ENCODE assay signal across 17 cellular contexts in the genomic region with DNA sequence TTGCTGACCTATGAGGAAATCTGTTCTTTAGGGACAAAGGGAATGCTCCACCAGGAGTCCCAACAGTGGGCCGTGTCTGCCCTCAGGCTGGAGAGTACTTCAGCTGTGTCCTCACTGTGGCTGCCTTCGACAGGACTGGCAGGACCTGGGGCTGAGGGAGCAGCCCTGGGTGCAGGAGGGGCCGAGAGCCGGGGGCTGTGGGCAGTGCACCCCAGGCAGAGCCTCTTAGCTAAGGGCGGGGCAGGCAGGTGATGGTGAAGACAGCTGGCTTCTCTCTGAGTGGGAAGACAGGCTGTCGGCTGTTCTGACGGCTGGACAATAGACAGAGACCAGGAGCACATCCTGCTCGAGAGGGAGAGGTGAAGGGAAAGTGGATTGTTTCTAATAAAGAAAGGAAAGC.
DNase-seq lines count a peak whose midpoint lies in the region; TF ChIP-seq lines count a peak whose summit lies in the region.
"Had no signal": no experiment of that assay in that cellular context is flagged by ENCODE, and none has a peak within 500 bp of the region (broad histone marks: within the 10 kb centered on the region; RNA-seq: fewer than 3 reads in every experiment).

No MANE protein-coding gene starts in this region.

- H3K4me3 ChIP-seq in rectal smooth muscle tissue (ENCODE audit: low read length) (no peak overlapping the region), HAP-1 (no peak overlapping the region)
- H3K4me3 ChIP-seq: GM23338, suprapubic skin had no signal

- DNase-seq in DMS53 (lab: John Stamatoyannopoulos, UW) (peak; percentile 64), DMS53 treated with DMSO at 0.1 percent for 48 hours (lab: John Stamatoyannopoulos, UW; ENCODE audit: unreplicated experiment) (no peak), NCI-H345 (lab: John Stamatoyannopoulos, UW) (peak; percentile 61), endothelial cell (ENCODE audit: low spot score) (no peak), HAP-1 (ENCODE audit: low spot score in 2 of 2) (no peak), NCI-H1694 (lab: John Stamatoyannopoulos, UW) (no peak), NK-92 (lab: John Stamatoyannopoulos, UW; ENCODE audit: unreplicated experiment) (no peak)
- DNase-seq: activated CD4-positive, alpha-beta T cell treated with anti-CD3 and anti-CD28 coated beads for 48 hours; foreskin keratinocyte; NK-92 treated with Interleukin-12 subunit alpha and Interleukin-12 subunit beta, amount 100 ng/mL, for 24 hours; stimulated activated CD4-positive, alpha-beta T cell treated with anti-CD3 and anti-CD28 coated beads, Interleukin-4, amount 100 ng/mL, for 4 hours had no signal

- peaks cover 16% of the 10 kb centered on the region for H3K27me3 Mint-ChIP-seq in endothelial cell (ENCODE audit: unreplicated experiment)
- H3K27me3 Mint-ChIP-seq: activated naive CD4-positive, alpha-beta T cell treated with anti-CD3 and anti-CD28 coated beads, Interleukin-2, amount 50 U/mL, for 24 hours had no signal

- H3K4me1 Mint-ChIP-seq in endothelial cell (ENCODE audit: unreplicated experiment) = peaks cover 30% of the 10 kb centered on the region

- H3K27me3 ChIP-seq in rectal smooth muscle tissue (ENCODE audit: control insufficient read depth, insufficient read depth, low read length) (no peaks in the 10 kb centered on the region), HAP-1 (ENCODE audit: low read depth) (no peaks in the 10 kb centered on the region)
- H3K27me3 ChIP-seq: foreskin keratinocyte, suprapubic skin had no signal

- no peaks in the 10 kb centered on the region for H3K9me3 Mint-ChIP-seq in endothelial cell (ENCODE audit: unreplicated experiment)
- H3K9me3 Mint-ChIP-seq: activated naive CD4-positive, alpha-beta T cell treated with anti-CD3 and anti-CD28 coated beads, Interleukin-2, amount 50 U/mL, for 24 hours; GM23338 had no signal

- H3K4me3 Mint-ChIP-seq in endothelial cell (ENCODE audit: unreplicated experiment) = no peak overlapping the region
- H3K4me3 Mint-ChIP-seq: activated naive CD4-positive, alpha-beta T cell treated with anti-CD3 and anti-CD28 coated beads, Interleukin-2, amount 50 U/mL, for 24 hours; GM23338 had no signal

- H3K9ac ChIP-seq in rectal smooth muscle tissue (ENCODE audit: low read length) = no peak overlapping the region
- H3K9ac ChIP-seq: parathyroid adenoma had no signal

- H3K36me3 ChIP-seq in rectal smooth muscle tissue (ENCODE audit: control insufficient read depth, insufficient read depth, low read length) (peaks cover 19% of the 10 kb centered on the region), HAP-1 (replicated peaks) (no peaks in the 10 kb centered on the region; the same call in 1 of the 2 replicates)

- H3K27ac ChIP-seq in rectal smooth muscle tissue (ENCODE audit: low read depth, low read length) = peak overlapping the region; percentile 55
- H3K27ac ChIP-seq: 22Rv1, foreskin keratinocyte, parathyroid adenoma, suprapubic skin had no signal

- H3K36me3 Mint-ChIP-seq in endothelial cell (ENCODE audit: low read depth, unreplicated experiment) = peaks cover 46% of the 10 kb centered on the region

- peaks cover 39% of the 10 kb centered on the region for H3K4me1 ChIP-seq in rectal smooth muscle tissue (ENCODE audit: control insufficient read depth, insufficient read depth, low read length)
- no peaks in the 10 kb centered on the region for H3K4me1 ChIP-seq in HAP-1
- H3K4me1 ChIP-seq: parathyroid adenoma had no signal

- in situ Hi-C loops in HAP-1 (cut with MboI; ENCODE audit: low sequenced_read_pairs) = no loop called here

- H3K9me3 ChIP-seq in HAP-1 = no peaks in the 10 kb centered on the region
- H3K9me3 ChIP-seq: suprapubic skin had no signal

- no peak for TF ChIP-seq CTCF in endothelial cell (IDR thresholded peaks at IDR 0.05; ENCODE audit: unreplicated experiment)

- H3K27ac Mint-ChIP-seq in endothelial cell (ENCODE audit: unreplicated experiment) = peak overlapping the region; percentile 80
- H3K27ac Mint-ChIP-seq: activated naive CD4-positive, alpha-beta T cell treated with anti-CD3 and anti-CD28 coated beads, Interleukin-2, amount 50 U/mL, for 24 hours; GM23338 had no signal

Comparison
In these comparisons a context has a peak if more than half of its experiments do, and no peak if none do; other contexts are left out.
1. DNase-seq: peak in DMS53 (single experiment) and NCI-H345 (single experiment); none in DMS53 treated with DMSO at 0.1 percent for 48 hours (single experiment), endothelial cell (single experiment), HAP-1 (0 of 2), NCI-H1694 (single experiment) and NK-92 (single experiment).